6 cellular contexts compared by ENCODE assay signal in genomic region chr16:88651276-88651988, GRCh38. TPM values are rescaled to one million over a fixed set of nuclear protein-coding genes. Genes with fewer than 3 reads are reported as not detected.
DNase-seq lines count a peak whose midpoint lies in the region; ATAC-seq and TF ChIP-seq lines count a peak whose summit lies in the region.

No MANE protein-coding gene starts in this region.

- H2AFZ ChIP-seq in ACC112 (ENCODE audit: low read length, unreplicated experiment) (no peak overlapping the region), OCI-LY7 (ENCODE audit: low read length) (no peak overlapping the region), osteoblast (ENCODE audit: low read length) (peak overlapping the region; percentile 72)

- H3K9me2 ChIP-seq in OCI-LY7 (ENCODE audit: insufficient read depth, low read length), result no peaks in the 10 kb centered on the region

- no peak for TF ChIP-seq CTCF in OCI-LY7 (conservative IDR thresholded peaks at IDR 0.05; ENCODE audit: low read length)
- no peak for TF ChIP-seq CTCF in cardiac fibroblast (IDR thresholded peaks at IDR 0.05; ENCODE audit: low read depth, low read length)
- no peak for TF ChIP-seq CTCF in osteoblast (IDR thresholded peaks at IDR 0.05; ENCODE audit: extremely low read depth, low read depth, low read length)

- peak; percentile 70 for ATAC-seq in GM21515 (IDR thresholded peaks at IDR 0.05; ENCODE audit: unreplicated experiment)

- H3K4me2 ChIP-seq in OCI-LY7 (ENCODE audit: low read length), result peak overlapping the region; percentile 100
- H3K4me2 ChIP-seq in osteoblast (ENCODE audit: insufficient read depth, low read length), result peak overlapping the region; percentile 88

- H3K4me1 ChIP-seq in ACC112 (ENCODE audit: control insufficient read depth, insufficient read depth, low read length, unreplicated experiment) (peaks cover 6% of the 10 kb centered on the region), OCI-LY7 (ENCODE audit: insufficient read depth, low read length, poor library complexity, severe bottlenecking) (peaks cover 36% of the 10 kb centered on the region), osteoblast (ENCODE audit: insufficient read depth, low read length) (peaks cover 11% of the 10 kb centered on the region)

- no peaks in the 10 kb centered on the region for H3K9me3 ChIP-seq in OCI-LY7 (ENCODE audit: low read length)
- no peaks in the 10 kb centered on the region for H3K9me3 ChIP-seq in osteoblast (ENCODE audit: low read depth, low read length)

- CTCF ChIA-PET in OCI-LY7 (lab: Charles Lee; ENCODE audit: unreplicated experiment), result no interaction called here

- H4K20me1 ChIP-seq in OCI-LY7 (ENCODE audit: insufficient read depth, low read length), result peaks cover 17% of the 10 kb centered on the region
- H4K20me1 ChIP-seq in osteoblast (ENCODE audit: insufficient read depth, low read length), result peaks cover 13% of the 10 kb centered on the region

- H3K27me3 ChIP-seq in ACC112 (ENCODE audit: insufficient read depth, low read length) (no peaks in the 10 kb centered on the region), osteoblast (ENCODE audit: insufficient read depth, low read length) (no peaks in the 10 kb centered on the region)

- DNase-seq in OCI-LY7 (ENCODE audit: low spot score) (peak; percentile 97), cardiac fibroblast (ENCODE audit: low read depth in 2 of 2) (peak in 1 of 2 donors; percentile 48), osteoblast (ENCODE audit: insufficient read length, low spot score, missing footprints) (peak; percentile 93), SKM-1 (lab: John Stamatoyannopoulos, UW; ENCODE audit: unreplicated experiment) (no peak)

- no peak overlapping the region for H3K27ac ChIP-seq in ACC112 (ENCODE audit: low read depth, low read length)
- peak overlapping the region; percentile 94 for H3K27ac ChIP-seq in OCI-LY7 (ENCODE audit: low read depth, low read length, poor library complexity, severe bottlenecking)
- H3K27ac ChIP-seq in osteoblast (ENCODE audit: low read depth, low read length), result no peak overlapping the region

- H3K79me2 ChIP-seq in ACC112 (ENCODE audit: control insufficient read depth, insufficient read depth, low read length, unreplicated experiment), result peaks cover 16% of the 10 kb centered on the region
- H3K79me2 ChIP-seq in OCI-LY7 (ENCODE audit: insufficient read depth, low read depth, low read length), result peaks cover 31% of the 10 kb centered on the region
- H3K79me2 ChIP-seq in osteoblast (ENCODE audit: insufficient read depth, low read length), result peaks cover 3% of the 10 kb centered on the region

- POLR2A ChIA-PET in OCI-LY7 (lab: Charles Lee), result no interaction called here

- intact Hi-C loops in OCI-LY7 (cut with micrococcal nuclease; ENCODE audit: unreplicated experiment), result loop anchor here (1.0 to 5.0 kb wide), 5 partner anchors 12 to 1006 kb away; partner anchors contain the start of genes CHMP1A, MVD and SPATA33

- no TSS peak for BruUV-seq in OCI-LY7 (replicated peaks; lab: Mats Ljungman, UMichigan)

- H3K4me3 ChIP-seq in ACC112 (ENCODE audit: low read depth, low read length), result peak overlapping the region; percentile 100
- peak overlapping the region; percentile 90 for H3K4me3 ChIP-seq in OCI-LY7 (ENCODE audit: low read depth, low read length, poor library complexity, severe bottlenecking)
- peak overlapping the region; percentile 76 for H3K4me3 ChIP-seq in cardiac fibroblast (replicated peaks in 1 of 2; ENCODE audit: low read depth in 2 of 2, low read length in 2 of 2)
- peak overlapping the region; percentile 85 for H3K4me3 ChIP-seq in osteoblast (ENCODE audit: insufficient read depth, low read length)

- H3K36me3 ChIP-seq in ACC112 (ENCODE audit: insufficient read depth, low read length) (no peaks in the 10 kb centered on the region), OCI-LY7 (ENCODE audit: insufficient read depth, low read length) (peaks cover 52% of the 10 kb centered on the region), osteoblast (ENCODE audit: insufficient read depth, low read length) (peaks cover 8% of the 10 kb centered on the region)

RNA-seq across cellular contexts. Expression of gene CYBA, which starts 0.6 kb away (rescaled TPM):
- total RNA-seq in OCI-LY7 (2014; rRNA removed; shearing (Covaris generic)), result 601 and 647 TPM in 2 replicates
- 315 and 359 TPM in 2 replicates for total RNA-seq in OCI-LY7 (2022)
- total RNA-seq in osteoblast, result 144 and 250 TPM in 2 replicates

RNA-seq across cellular contexts. Expression of gene MVD, which starts 11.5 kb away (rescaled TPM):
- 65.6 and 74.4 TPM in 2 replicates for total RNA-seq in OCI-LY7 (2014; rRNA removed; shearing (Covaris generic))
- total RNA-seq in OCI-LY7 (2022) (136 and 158 TPM in 2 replicates), osteoblast (67.3 and 73.1 TPM in 2 replicates)

RNA-seq across cellular contexts. Expression of gene IL17C, which starts 13.1 kb away (rescaled TPM):
- total RNA-seq in OCI-LY7 (2014; rRNA removed; shearing (Covaris generic)), result not detected in 2 replicates
- total RNA-seq in OCI-LY7 (2022) (0.50 and 0.86 TPM in 2 replicates), osteoblast (under 0.01 and 0.29 TPM in 2 replicates)

RNA-seq across cellular contexts. Expression of gene SNAI3, which starts 34.9 kb away (rescaled TPM):
- total RNA-seq in OCI-LY7 (2014; rRNA removed; shearing (Covaris generic)), result 2.4 and 3.1 TPM in 2 replicates
- 1.6 and 3.3 TPM in 2 replicates for total RNA-seq in OCI-LY7 (2022)
- total RNA-seq in osteoblast, result not detected in 2 replicates

RNA-seq across cellular contexts. Expression of gene RNF166, which starts 54.8 kb away (rescaled TPM):
- 39.2 and 52.4 TPM in 2 replicates for total RNA-seq in OCI-LY7 (2014; rRNA removed; shearing (Covaris generic))
- total RNA-seq in OCI-LY7 (2022) (40.3 and 56.2 TPM in 2 replicates), osteoblast (14.5 and 18.0 TPM in 2 replicates)
